9 cellular contexts compared by ENCODE assay signal in the genomic region with DNA sequence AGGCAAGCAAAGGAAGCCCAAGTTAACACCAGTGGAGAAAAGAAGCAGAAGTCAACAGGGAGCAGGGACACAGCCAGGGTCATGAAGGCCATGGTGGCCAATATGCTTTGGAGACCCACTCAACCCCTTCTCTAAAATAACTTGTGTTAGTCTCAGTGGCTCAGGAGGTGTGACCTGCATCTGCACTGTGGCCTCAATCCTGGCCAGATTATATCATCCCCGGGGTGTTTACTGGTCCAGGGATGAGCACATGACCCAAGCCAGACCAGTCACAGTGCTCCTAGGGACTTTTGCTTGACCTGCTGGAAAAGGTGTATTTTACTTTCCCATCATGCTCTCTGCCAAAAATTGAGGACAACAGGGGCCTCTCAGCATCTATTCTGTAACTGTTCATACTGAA.
DNase-seq lines count a peak whose midpoint lies in the region; ATAC-seq and TF ChIP-seq lines count a peak whose summit lies in the region.
"Had no signal": no experiment of that assay in that cellular context is flagged by ENCODE, and none has a peak within 500 bp of the region (broad histone marks: within the 10 kb centered on the region; RNA-seq: fewer than 3 reads in every experiment).

No MANE protein-coding gene starts in this region.

- H3K27ac Mint-ChIP-seq in naive thymus-derived CD4-positive, alpha-beta T cell = no peak overlapping the region
- no peak overlapping the region for H3K27ac Mint-ChIP-seq in activated CD8-positive, alpha-beta T cell treated with anti-CD3 and anti-CD28 coated beads, Interleukin-2, amount 10 ng/mL, durations not matched to agents 7 days and 5 days
- H3K27ac Mint-ChIP-seq: activated naive CD4-positive, alpha-beta T cell treated with anti-CD3 and anti-CD28 coated beads, Interleukin-2, amount 10 ng/mL, durations not matched to agents 7 days and 5 days had no signal

- no peaks in the 10 kb centered on the region for H3K36me3 Mint-ChIP-seq in naive thymus-derived CD4-positive, alpha-beta T cell
- H3K36me3 Mint-ChIP-seq in activated CD8-positive, alpha-beta T cell treated with anti-CD3 and anti-CD28 coated beads, Interleukin-2, amount 10 ng/mL, durations not matched to agents 7 days and 5 days (ENCODE audit: low read depth) = no peaks in the 10 kb centered on the region
- H3K36me3 Mint-ChIP-seq: activated naive CD4-positive, alpha-beta T cell treated with anti-CD3 and anti-CD28 coated beads, Interleukin-2, amount 10 ng/mL, durations not matched to agents 7 days and 5 days had no signal

- no peak overlapping the region for H3K4me3 ChIP-seq in naive thymus-derived CD4-positive, alpha-beta T cell (ENCODE audit: low read length)

- H3K4me1 Mint-ChIP-seq in naive thymus-derived CD4-positive, alpha-beta T cell = peaks cover 0 to 2% (median 0%) of the 10 kb centered on the region in 7 donors
- H3K4me1 Mint-ChIP-seq in activated CD8-positive, alpha-beta T cell treated with anti-CD3 and anti-CD28 coated beads, Interleukin-2, amount 10 ng/mL, durations not matched to agents 7 days and 5 days (ENCODE audit: low read depth) = no peaks in the 10 kb centered on the region
- H3K4me1 Mint-ChIP-seq: activated naive CD4-positive, alpha-beta T cell treated with anti-CD3 and anti-CD28 coated beads, Interleukin-2, amount 10 ng/mL, durations not matched to agents 7 days and 5 days had no signal

- ATAC-seq in GM18858 (IDR thresholded peaks at IDR 0.05; ENCODE audit: unreplicated experiment) (peak; percentile 9), HG02642 (IDR thresholded peaks at IDR 0.05; ENCODE audit: poor library complexity, unreplicated experiment) (peak; percentile 29)
- peak; percentile 2 for ATAC-seq in naive thymus-derived CD4-positive, alpha-beta T cell
- ATAC-seq in activated CD8-positive, alpha-beta T cell treated with anti-CD3 and anti-CD28 coated beads, Interleukin-2, amount 10 ng/mL, durations not matched to agents 7 days and 5 days = no peak

- no peaks in the 10 kb centered on the region for H3K9me3 ChIP-seq in naive thymus-derived CD4-positive, alpha-beta T cell (ENCODE audit: control insufficient read depth in 2 of 3, low read length in 3 of 3)

- H3K9me3 Mint-ChIP-seq in naive thymus-derived CD4-positive, alpha-beta T cell = peaks cover 0 to 2% (median 0%) of the 10 kb centered on the region in 11 donors
- H3K9me3 Mint-ChIP-seq in activated CD8-positive, alpha-beta T cell treated with anti-CD3 and anti-CD28 coated beads, Interleukin-2, amount 10 ng/mL, durations not matched to agents 7 days and 5 days (ENCODE audit: insufficient read depth) = no peaks in the 10 kb centered on the region
- H3K9me3 Mint-ChIP-seq: activated naive CD4-positive, alpha-beta T cell treated with anti-CD3 and anti-CD28 coated beads, Interleukin-2, amount 10 ng/mL, durations not matched to agents 7 days and 5 days had no signal

- CTCF ChIA-PET in RWPE1 (lab: Yijun Ruan, JAX) = interaction anchor here (0.6 to 1.1 kb wide), 3 partner anchors 13 to 523 kb away, joined by 3 to 4 read pairs (median 3); no protein-coding TSS in a partner anchor
- CTCF ChIA-PET in naive thymus-derived CD4-positive, alpha-beta T cell (lab: Charles Lee) = no interaction called here
- CTCF ChIA-PET in activated CD8-positive, alpha-beta T cell treated with anti-CD3 and anti-CD28 coated beads, Interleukin-2, amount 10 ng/mL, durations not matched to agents 7 days and 5 days (lab: Charles Lee) = no interaction called here

- peaks cover 0 to 13% (median 0%) of the 10 kb centered on the region in 5 donors for H3K27me3 Mint-ChIP-seq in naive thymus-derived CD4-positive, alpha-beta T cell
- H3K27me3 Mint-ChIP-seq in activated CD8-positive, alpha-beta T cell treated with anti-CD3 and anti-CD28 coated beads, Interleukin-2, amount 10 ng/mL, durations not matched to agents 7 days and 5 days (ENCODE audit: low read depth) = no peaks in the 10 kb centered on the region
- H3K27me3 Mint-ChIP-seq: activated naive CD4-positive, alpha-beta T cell treated with anti-CD3 and anti-CD28 coated beads, Interleukin-2, amount 10 ng/mL, durations not matched to agents 7 days and 5 days had no signal

- DNase-seq in RWPE1 (ENCODE audit: low spot score) (no peak), superior temporal gyrus (ENCODE audit: extremely low spot score) (no peak), germinal center (ENCODE audit: low spot score) (no peak), NCI-H1436 treated with DMSO at 0.1 percent for 48 hours (lab: John Stamatoyannopoulos, UW) (no peak)
- DNase-seq in naive thymus-derived CD4-positive, alpha-beta T cell = no peak
- DNase-seq in activated CD8-positive, alpha-beta T cell treated with anti-CD3 and anti-CD28 coated beads, Interleukin-2, amount 10 ng/mL, durations not matched to agents 7 days and 5 days = no peak
- DNase-seq: activated naive CD4-positive, alpha-beta T cell treated with anti-CD3 and anti-CD28 coated beads, Interleukin-2, amount 10 ng/mL, durations not matched to agents 7 days and 5 days had no signal

- no peak overlapping the region for H3K4me3 Mint-ChIP-seq in naive thymus-derived CD4-positive, alpha-beta T cell
- H3K4me3 Mint-ChIP-seq in activated CD8-positive, alpha-beta T cell treated with anti-CD3 and anti-CD28 coated beads, Interleukin-2, amount 10 ng/mL, durations not matched to agents 7 days and 5 days = no peak overlapping the region
- H3K4me3 Mint-ChIP-seq: activated naive CD4-positive, alpha-beta T cell treated with anti-CD3 and anti-CD28 coated beads, Interleukin-2, amount 10 ng/mL, durations not matched to agents 7 days and 5 days had no signal

- intact Hi-C loops in naive thymus-derived CD4-positive, alpha-beta T cell (cut with micrococcal nuclease) = no loop called here

- no peaks in the 10 kb centered on the region for H3K27me3 ChIP-seq in naive thymus-derived CD4-positive, alpha-beta T cell (ENCODE audit: control insufficient read depth in 2 of 2, insufficient read depth in 2 of 2, low read length in 2 of 2)

- H3K4me1 ChIP-seq in naive thymus-derived CD4-positive, alpha-beta T cell (ENCODE audit: control insufficient read depth in 2 of 2, insufficient read depth in 2 of 2, low read length in 2 of 2) = no peaks in the 10 kb centered on the region

- no peak for TF ChIP-seq CTCF in RWPE1 (conservative IDR thresholded peaks at IDR 0.05; ENCODE audit: low read depth)

- H3K36me3 ChIP-seq in naive thymus-derived CD4-positive, alpha-beta T cell (ENCODE audit: control insufficient read depth in 2 of 3, insufficient read depth in 3 of 3, low read length in 3 of 3) = no peaks in the 10 kb centered on the region

- POLR2A ChIA-PET in RWPE1 (lab: Yijun Ruan, JAX; ENCODE audit: low non-redundant PET) = no interaction called here
- POLR2A ChIA-PET in naive thymus-derived CD4-positive, alpha-beta T cell (lab: Charles Lee) = no interaction called here
- POLR2A ChIA-PET in activated CD8-positive, alpha-beta T cell treated with anti-CD3 and anti-CD28 coated beads, Interleukin-2, amount 10 ng/mL, durations not matched to agents 7 days and 5 days (lab: Charles Lee) = no interaction called here

- H3K27ac ChIP-seq in RWPE1 = peak overlapping the region; percentile 86
- H3K27ac ChIP-seq in naive thymus-derived CD4-positive, alpha-beta T cell (ENCODE audit: low read depth, low read length) = no peak overlapping the region
